Comparison of ENCODE assay signal across 7 cellular contexts in genomic region chr3:74057169-74057568, GRCh38.
"Had no signal": no experiment of that assay in that cellular context is flagged by ENCODE, and none has a peak within 500 bp of the region (broad histone marks: within the 10 kb centered on the region; RNA-seq: fewer than 3 reads in every experiment).

No MANE protein-coding gene starts in this region.

- H3K27ac Mint-ChIP-seq: H9, HFFc6 had no signal

- H2AFZ ChIP-seq: GM23248 had no signal

- H3K4me3 ChIP-seq: GM23248, K562 had no signal

- H3K27ac ChIP-seq: GM23248 had no signal

- DNase-seq: GM23248, H9, HFFc6, IMR-90, KG1 had no signal

- H3K9me3 Mint-ChIP-seq: H9, HFFc6 had no signal

- H3K9ac ChIP-seq: GM23248 had no signal

- H3K4me3 Mint-ChIP-seq: H9, HFFc6 had no signal

- ATAC-seq: HCT116, K562 had no signal
